25 cellular contexts compared by ENCODE assay signal in genomic region chr20:47878601-47879004, GRCh38.
DNase-seq lines count a peak whose midpoint lies in the region; FAIRE-seq and TF ChIP-seq lines count a peak whose summit lies in the region.
"Had no signal": no experiment of that assay in that cellular context is flagged by ENCODE, and none has a peak within 500 bp of the region (broad histone marks: within the 10 kb centered on the region; RNA-seq: fewer than 3 reads in every experiment).

No MANE protein-coding gene starts in this region.

- no peaks in the 10 kb centered on the region for H3K9me3 ChIP-seq in mesodermal cell (ENCODE audit: control insufficient read depth, low read length)

- peaks cover 23% of the 10 kb centered on the region for H3K4me1 ChIP-seq in mesodermal cell (ENCODE audit: control insufficient read depth, insufficient read depth, low read length, poor library complexity, severe bottlenecking)

- H3K36me3 ChIP-seq in bronchial epithelial cell (ENCODE audit: control insufficient read depth, insufficient read depth, low read length), result no peaks in the 10 kb centered on the region
- no peaks in the 10 kb centered on the region for H3K36me3 ChIP-seq in mesodermal cell (ENCODE audit: control insufficient read depth, insufficient read depth, low read length)

- TF ChIP-seq CTCF in bronchial epithelial cell (IDR thresholded peaks at IDR 0.05; ENCODE audit: insufficient read depth, low read length, severe bottlenecking), result no peak

- H3K27ac ChIP-seq in mesodermal cell (ENCODE audit: low read depth, low read length, severe bottlenecking), result peak overlapping the region; percentile 36
- H3K27ac ChIP-seq: 22Rv1 had no signal

- DNase-seq in DMS 273 (lab: John Stamatoyannopoulos, UW; ENCODE audit: unreplicated experiment), result peak; percentile 70
- DNase-seq in DMS 273 treated with DMSO at 0.1 percent for 48 hours (lab: John Stamatoyannopoulos, UW), result no peak
- DNase-seq in NCI-H2171 (lab: John Stamatoyannopoulos, UW), result peak; percentile 57
- DNase-seq in bronchial epithelial cell (ENCODE audit: low read depth), result peak; percentile 23
- no peak for DNase-seq in activated gamma-delta T cell treated with Interleukin-2 at 50 U/mL for 16 hours
- DNase-seq in stimulated activated naive CD4-positive, alpha-beta T cell treated with Interleukin-2 at 50 U/mL for 16 hours (lab: John Stamatoyannopoulos, UW), result no peak
- no peak for DNase-seq in amniotic stem cell (lab: John Stamatoyannopoulos, UW)
- DNase-seq: activated CD8-positive, alpha-beta T cell treated with anti-CD3 and anti-CD28 coated beads for 36 hours; anterior cingulate cortex; C1 segment of cervical spinal cord; Calu3; cerebellar nuclear complex; effector CD8-positive, alpha-beta T cell; glutamatergic neuron; KBM-7; left ventricle myocardium superior; MV-4-11; NCI-H1930; NCI-H446; nucleus accumbens; RPMI8226; T-helper 9 cell had no signal

- H3K27me3 ChIP-seq in bronchial epithelial cell (ENCODE audit: control insufficient read depth, insufficient read depth, low read length), result no peaks in the 10 kb centered on the region

- H3K4me3 ChIP-seq in bronchial epithelial cell (ENCODE audit: low read depth, low read length) (no peak overlapping the region), mesodermal cell (ENCODE audit: extremely low read depth, insufficient read depth, low read length, poor library complexity, severe bottlenecking) (no peak overlapping the region)

- 73 to 94% methylated on average over 2 to 5 of the region's 6 CpGs for WGBS in mesodermal cell (ENCODE audit: insufficient coverage in 2 of 2), 2 experiments

- FAIRE-seq in bronchial epithelial cell (lab: Jason Lieb, UNC), result no peak
- FAIRE-seq: G401.6 had no signal

Comparison
In these comparisons a context has a peak if more than half of its experiments do, and no peak if none do; other contexts are left out.
1. DNase-seq: peak in DMS 273 (single experiment), NCI-H2171 (single experiment) and bronchial epithelial cell (single experiment); none in DMS 273 treated with DMSO at 0.1 percent for 48 hours (single experiment), activated gamma-delta T cell treated with Interleukin-2 at 50 U/mL for 16 hours (single experiment), stimulated activated naive CD4-positive, alpha-beta T cell treated with Interleukin-2 at 50 U/mL for 16 hours (single experiment) and amniotic stem cell (single experiment).